8 cellular contexts compared by ENCODE assay signal in genomic region chr17:79728169-79728907, GRCh38. TPM values are rescaled to one million over a fixed set of nuclear protein-coding genes. Genes with fewer than 3 reads are reported as not detected.
A peak's percentile ranks its signal among the peaks of the same experiment; 100 is the strongest.
DNase-seq lines count a peak whose midpoint lies in the region; ATAC-seq and TF ChIP-seq lines count a peak whose summit lies in the region.

No MANE protein-coding gene starts in this region.

- 26 to 51% methylated on average over 12 to 14 of the region's 22 CpGs for WGBS in esophagus squamous epithelium, 2 donors

- H3K27ac ChIP-seq in esophagus squamous epithelium = peak overlapping the region in 1 of 4 donors; percentile 48
- H3K27ac ChIP-seq in naive thymus-derived CD4-positive, alpha-beta T cell (ENCODE audit: low read depth, low read length) = peak overlapping the region; percentile 56

- no peak for TF ChIP-seq POLR2A in esophagus squamous epithelium (IDR thresholded peaks at IDR 0.05)

- peaks cover 4 to 22% (median 4%) of the 10 kb centered on the region in 3 donors for H3K4me1 ChIP-seq in esophagus squamous epithelium
- peaks cover 4 to 12% of the 10 kb centered on the region in 2 donors for H3K4me1 ChIP-seq in naive thymus-derived CD4-positive, alpha-beta T cell (ENCODE audit: control insufficient read depth in 2 of 2, insufficient read depth in 2 of 2, low read length in 2 of 2)

- peak overlapping the region; percentile 72 to 92 (median 87) for H3K27ac Mint-ChIP-seq in naive thymus-derived CD4-positive, alpha-beta T cell

- CTCF ChIA-PET in naive thymus-derived CD4-positive, alpha-beta T cell (lab: Charles Lee) = interaction anchor here (0.9 to 1.4 kb wide), 2 partner anchors 12 to 13 kb away, joined by 3 read pairs; no protein-coding TSS in a partner anchor

- no peak for TF ChIP-seq CTCF in esophagus squamous epithelium (IDR thresholded peaks at IDR 0.05)

- POLR2A ChIA-PET in naive thymus-derived CD4-positive, alpha-beta T cell (lab: Charles Lee) = no interaction called here

- H3K9me3 ChIP-seq in esophagus squamous epithelium = no peaks in the 10 kb centered on the region
- no peaks in the 10 kb centered on the region for H3K9me3 ChIP-seq in naive thymus-derived CD4-positive, alpha-beta T cell (ENCODE audit: control insufficient read depth in 2 of 3, low read length in 3 of 3)

- H3K4me1 Mint-ChIP-seq in activated T-cell treated with anti-CD3 and anti-CD28 coated beads, Interleukin-2, amount 50 U/mL, for 4 hours (ENCODE audit: low read depth) = peaks cover 16% of the 10 kb centered on the region
- H3K4me1 Mint-ChIP-seq in naive thymus-derived CD4-positive, alpha-beta T cell = peaks cover 5 to 38% (median 20%) of the 10 kb centered on the region in 7 donors

- no peaks in the 10 kb centered on the region for H3K27me3 Mint-ChIP-seq in activated T-cell treated with anti-CD3 and anti-CD28 coated beads, Interleukin-2, amount 50 U/mL, for 4 hours (ENCODE audit: low read depth)
- H3K27me3 Mint-ChIP-seq in naive thymus-derived CD4-positive, alpha-beta T cell = no peaks in the 10 kb centered on the region

- H3K36me3 ChIP-seq in esophagus squamous epithelium = no peaks in the 10 kb centered on the region
- no peaks in the 10 kb centered on the region for H3K36me3 ChIP-seq in naive thymus-derived CD4-positive, alpha-beta T cell (ENCODE audit: control insufficient read depth in 2 of 3, insufficient read depth in 3 of 3, low read length in 3 of 3)

- H3K36me3 Mint-ChIP-seq in activated T-cell treated with anti-CD3 and anti-CD28 coated beads, Interleukin-2, amount 50 U/mL, for 4 hours (ENCODE audit: insufficient read depth) = no peaks in the 10 kb centered on the region
- H3K36me3 Mint-ChIP-seq in naive thymus-derived CD4-positive, alpha-beta T cell = no peaks in the 10 kb centered on the region

- H3K4me3 Mint-ChIP-seq in activated T-cell treated with anti-CD3 and anti-CD28 coated beads, Interleukin-2, amount 50 U/mL, for 4 hours = peak overlapping the region; percentile 72
- peak overlapping the region; percentile 53 to 85 (median 76) for H3K4me3 Mint-ChIP-seq in naive thymus-derived CD4-positive, alpha-beta T cell

- DNase-seq in Daoy (ENCODE audit: low read depth) = peak; percentile 89
- DNase-seq in HuH-7 (ENCODE audit: low spot score) = peak; percentile 99
- peak; percentile 86 for DNase-seq in OCI-M1 (lab: John Stamatoyannopoulos, UW)
- DNase-seq in activated T-cell treated with anti-CD3 and anti-CD28 coated beads, Interleukin-2, amount 50 U/mL, for 4 hours = peak; percentile 73
- DNase-seq in esophagus squamous epithelium (lab: John Stamatoyannopoulos, UW) = peak; percentile 53
- DNase-seq in naive thymus-derived CD4-positive, alpha-beta T cell = peak; percentile 62 to 91 (median 86)
- peak; percentile 53 to 76 for DNase-seq in stimulated activated CD8-positive, alpha-beta memory T cell treated with anti-CD3 and anti-CD28 coated beads, Interleukin-7, amount 100 ng/mL, for 4 hours (ENCODE audit: low read depth in 2 of 2)

- intact Hi-C loops in esophagus squamous epithelium (cut with DNase I) = no loop called here
- intact Hi-C loops in naive thymus-derived CD4-positive, alpha-beta T cell (cut with micrococcal nuclease) = loop anchor here in 1 of 2 donors (1.0 to 5.0 kb wide), 2 partner anchors 109 to 269 kb away; partner anchors contain the start of gene CBX4

- H3K9me3 Mint-ChIP-seq in activated T-cell treated with anti-CD3 and anti-CD28 coated beads, Interleukin-2, amount 50 U/mL, for 4 hours = no peaks in the 10 kb centered on the region
- no peaks in the 10 kb centered on the region for H3K9me3 Mint-ChIP-seq in naive thymus-derived CD4-positive, alpha-beta T cell

- H3K27me3 ChIP-seq in esophagus squamous epithelium = no peaks in the 10 kb centered on the region
- H3K27me3 ChIP-seq in naive thymus-derived CD4-positive, alpha-beta T cell (ENCODE audit: control insufficient read depth in 2 of 2, insufficient read depth in 2 of 2, low read length in 2 of 2) = no peaks in the 10 kb centered on the region

- H3K4me3 ChIP-seq in esophagus squamous epithelium = peak overlapping the region; percentile 17 to 61 (median 44)
- peak overlapping the region; percentile 31 for H3K4me3 ChIP-seq in naive thymus-derived CD4-positive, alpha-beta T cell (ENCODE audit: low read length)

- ATAC-seq in activated T-cell treated with anti-CD3 and anti-CD28 coated beads, Interleukin-2, amount 50 U/mL, for 4 hours = peak; percentile 83 to 85
- peak; percentile 91 for ATAC-seq in naive thymus-derived CD4-positive, alpha-beta T cell
- no peak for ATAC-seq in HG03139 (IDR thresholded peaks at IDR 0.05; ENCODE audit: unreplicated experiment)

RNA-seq across cellular contexts. Expression of gene ENPP7, which starts 2.4 kb away (rescaled TPM):
- not detected in 2 replicates for total RNA-seq in Daoy (2014; rRNA removed; shearing (Covaris generic))
- not detected for total RNA-seq in activated T-cell treated with anti-CD3 and anti-CD28 coated beads, Interleukin-2, amount 50 U/mL, for 4 hours
- not detected for total RNA-seq in esophagus squamous epithelium
- not detected for total RNA-seq in naive thymus-derived CD4-positive, alpha-beta T cell
- under 1 TPM in 1 of 2 donors, not detected in 1; 0.12 TPM for polyA plus RNA-seq in naive thymus-derived CD4-positive, alpha-beta T cell

RNA-seq across cellular contexts. Expression of gene CBX2, which starts 49.6 kb away (rescaled TPM):
- 15.2 and 18.3 TPM in 2 replicates for total RNA-seq in Daoy (2014; rRNA removed; shearing (Covaris generic))
- 1 to 10 TPM; 1.0 to 2.6 (median 1.4) TPM for total RNA-seq in activated T-cell treated with anti-CD3 and anti-CD28 coated beads, Interleukin-2, amount 50 U/mL, for 4 hours
- 10 to 100 TPM in 2 of 4 donors, 1 to 10 TPM in 2; 4.6 to 12.9 (median 8.7) TPM for total RNA-seq in esophagus squamous epithelium
- 1 to 10 TPM in 1 of 5 experiments, under 1 TPM in 4; 0.24 to 4.4 (median 0.41) TPM for total RNA-seq in naive thymus-derived CD4-positive, alpha-beta T cell
- under 1 TPM in 1 of 2 donors, not detected in 1; 0.41 TPM for polyA plus RNA-seq in naive thymus-derived CD4-positive, alpha-beta T cell
